8 cellular contexts compared by ENCODE assay signal in genomic region chr2:64036343-64036742, GRCh38. TPM values are rescaled to one million over a fixed set of nuclear protein-coding genes. Genes with fewer than 3 reads are reported as not detected.
DNase-seq lines count a peak whose midpoint lies in the region; ATAC-seq, FAIRE-seq and TF ChIP-seq lines count a peak whose summit lies in the region.

No MANE protein-coding gene starts in this region.

- H3K27ac Mint-ChIP-seq in activated CD4-positive, alpha-beta memory T cell treated with anti-CD3 and anti-CD28 coated beads, Interleukin-2, amount 10 ng/mL, durations not matched to agents 7 days and 5 days, result peak overlapping the region; percentile 92
- peak overlapping the region; percentile 3 to 86 for H3K27ac Mint-ChIP-seq in natural killer cell treated with Interleukin-12 subunit alpha and Interleukin-12 subunit beta and Interleukin-15 and Interleukin-18, amount 100 ng/mL, for 72 hours

- CTCF ChIA-PET in activated CD4-positive, alpha-beta memory T cell treated with anti-CD3 and anti-CD28 coated beads, Interleukin-2, amount 10 ng/mL, durations not matched to agents 7 days and 5 days (lab: Charles Lee), result interaction anchor here (0.8 to 2.3 kb wide), 7 partner anchors 12 to 294 kb away, joined by 3 to 6 read pairs (median 4); no protein-coding TSS in a partner anchor

- peaks cover 22% of the 10 kb centered on the region for H3K9me3 Mint-ChIP-seq in activated CD4-positive, alpha-beta memory T cell treated with anti-CD3 and anti-CD28 coated beads, Interleukin-2, amount 10 ng/mL, durations not matched to agents 7 days and 5 days
- H3K9me3 Mint-ChIP-seq in natural killer cell treated with Interleukin-12 subunit alpha and Interleukin-12 subunit beta and Interleukin-15 and Interleukin-18, amount 100 ng/mL, for 72 hours, result no peaks in the 10 kb centered on the region

- DNase-seq in GM12891 (ENCODE audit: insufficient read length, low spot score), result no peak
- DNase-seq in activated CD4-positive, alpha-beta memory T cell treated with anti-CD3 and anti-CD28 coated beads, Interleukin-2, amount 10 ng/mL, durations not matched to agents 7 days and 5 days, result peak; percentile 25
- DNase-seq in natural killer cell treated with Interleukin-12 subunit alpha and Interleukin-12 subunit beta and Interleukin-15 and Interleukin-18, amount 100 ng/mL, for 72 hours (ENCODE audit: low spot score), result no peak
- DNase-seq in left cardiac atrium, result no peak
- no peak for DNase-seq in omental fat pad (ENCODE audit: low spot score)
- DNase-seq in GM19240 (ENCODE audit: insufficient read length, low spot score), result no peak

- TF ChIP-seq POLR2A in GM12891 (IDR thresholded peaks at IDR 0.05; ENCODE audit: low read depth, low read length), result no peak

- peak overlapping the region; percentile 44 for H3K4me3 Mint-ChIP-seq in activated CD4-positive, alpha-beta memory T cell treated with anti-CD3 and anti-CD28 coated beads, Interleukin-2, amount 10 ng/mL, durations not matched to agents 7 days and 5 days
- H3K4me3 Mint-ChIP-seq in natural killer cell treated with Interleukin-12 subunit alpha and Interleukin-12 subunit beta and Interleukin-15 and Interleukin-18, amount 100 ng/mL, for 72 hours, result peak overlapping the region; percentile 71

- no peak for TF ChIP-seq CTCF in omental fat pad (IDR thresholded peaks at IDR 0.05)

- peak; percentile 99 for ATAC-seq in GM21447 (IDR thresholded peaks at IDR 0.05; ENCODE audit: unreplicated experiment)
- ATAC-seq in HG03571 (IDR thresholded peaks at IDR 0.05; ENCODE audit: unreplicated experiment), result peak; percentile 84
- peak; percentile 93 to 98 for ATAC-seq in natural killer cell treated with Interleukin-12 subunit alpha and Interleukin-12 subunit beta and Interleukin-15 and Interleukin-18, amount 100 ng/mL, for 72 hours
- no peak for ATAC-seq in left cardiac atrium
- ATAC-seq in omental fat pad (ENCODE audit: low FRiP score), result no peak

- intact Hi-C loops in left cardiac atrium (cut with DNase I), result no loop called here

- no peaks in the 10 kb centered on the region for H3K27me3 Mint-ChIP-seq in activated CD4-positive, alpha-beta memory T cell treated with anti-CD3 and anti-CD28 coated beads, Interleukin-2, amount 10 ng/mL, durations not matched to agents 7 days and 5 days
- peaks cover 0 to 4% of the 10 kb centered on the region in 2 donors for H3K27me3 Mint-ChIP-seq in natural killer cell treated with Interleukin-12 subunit alpha and Interleukin-12 subunit beta and Interleukin-15 and Interleukin-18, amount 100 ng/mL, for 72 hours

- POLR2A ChIA-PET in activated CD4-positive, alpha-beta memory T cell treated with anti-CD3 and anti-CD28 coated beads, Interleukin-2, amount 10 ng/mL, durations not matched to agents 7 days and 5 days (lab: Charles Lee), result interaction anchor here (0.6 to 6.6 kb wide), 14 partner anchors 9 to 571 kb away, joined by 3 to 51 read pairs (median 4); partner anchors contain the start of genes MDH1, UGP2, VPS54 and WDPCP

- peaks cover 56% of the 10 kb centered on the region for H3K4me1 Mint-ChIP-seq in activated CD4-positive, alpha-beta memory T cell treated with anti-CD3 and anti-CD28 coated beads, Interleukin-2, amount 10 ng/mL, durations not matched to agents 7 days and 5 days
- peaks cover 22 to 44% of the 10 kb centered on the region in 2 donors for H3K4me1 Mint-ChIP-seq in natural killer cell treated with Interleukin-12 subunit alpha and Interleukin-12 subunit beta and Interleukin-15 and Interleukin-18, amount 100 ng/mL, for 72 hours (ENCODE audit: low read depth in 2 of 2)

- peaks cover 22% of the 10 kb centered on the region for H3K36me3 Mint-ChIP-seq in activated CD4-positive, alpha-beta memory T cell treated with anti-CD3 and anti-CD28 coated beads, Interleukin-2, amount 10 ng/mL, durations not matched to agents 7 days and 5 days (ENCODE audit: low read depth)
- H3K36me3 Mint-ChIP-seq in natural killer cell treated with Interleukin-12 subunit alpha and Interleukin-12 subunit beta and Interleukin-15 and Interleukin-18, amount 100 ng/mL, for 72 hours, result peaks cover 16% of the 10 kb centered on the region

- FAIRE-seq in GM12891 (lab: Jason Lieb, UNC), result peak; percentile 90

TF ChIP-seq in GM12891, 5 proteins besides CTCF, POLR2A, EP300 and RAD21:
- no peak for TF ChIP-seq PAX5 (IDR thresholded peaks at IDR 0.05; ENCODE audit: insufficient read depth, low read length, severe bottlenecking)
- TF ChIP-seq POU2F2 (IDR thresholded peaks at IDR 0.05; ENCODE audit: low read depth, low read length), result peak; percentile 70; the same call in 1 of the 2 replicates

RNA-seq across cellular contexts. Expression of gene VPS54, which starts 17.1 kb away (rescaled TPM):
- 6.4 TPM for polyA plus RNA-seq in GM12891 (2012; ENCODE audit: low read depth, missing spikeins)
- total RNA-seq in activated CD4-positive, alpha-beta memory T cell treated with anti-CD3 and anti-CD28 coated beads, Interleukin-2, amount 10 ng/mL, durations not matched to agents 7 days and 5 days, result 10 to 100 TPM; 18.8 to 19.2 TPM
- total RNA-seq in natural killer cell treated with Interleukin-12 subunit alpha and Interleukin-12 subunit beta and Interleukin-15 and Interleukin-18, amount 100 ng/mL, for 72 hours, result 10 to 100 TPM; 12.8 to 19.7 TPM
- total RNA-seq in left cardiac atrium (10 to 100 TPM; 11.7 to 14.4 TPM), omental fat pad (10 to 100 TPM; 19.8 to 40.5 (median 26.9) TPM)

Comparison
In these comparisons a context has a peak if more than half of its experiments do, and no peak if none do; other contexts are left out.
1. ATAC-seq: peak in GM21447 (single experiment), HG03571 (single experiment) and natural killer cell treated with Interleukin-12 subunit alpha and Interleukin-12 subunit beta and Interleukin-15 and Interleukin-18, amount 100 ng/mL, for 72 hours (2 of 2); none in left cardiac atrium (0 of 2) and omental fat pad (single experiment).